1 cellular context compared by ENCODE assay signal in the genomic region with DNA sequence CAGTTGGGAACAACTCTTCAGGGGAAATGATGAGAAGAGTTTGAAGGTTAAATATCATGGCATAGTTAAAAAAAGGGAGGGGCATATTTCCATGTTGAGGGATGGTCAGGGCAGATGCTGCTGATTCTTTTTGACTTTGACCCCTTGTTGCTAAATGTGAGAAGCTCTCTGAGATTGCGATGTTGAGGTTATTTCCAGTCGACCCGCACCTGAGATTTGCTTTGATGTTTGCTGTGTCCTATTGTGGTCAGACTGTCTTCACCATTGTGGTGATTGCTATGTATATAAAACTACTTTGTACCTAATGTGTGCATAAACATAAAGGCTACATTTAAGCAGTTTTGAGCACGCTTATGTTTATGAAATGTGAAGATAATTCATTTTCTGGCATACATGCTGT.
A peak's percentile ranks its signal among the peaks of the same experiment; 100 is the strongest.
TF ChIP-seq lines count a peak whose summit lies in the region.

No MANE protein-coding gene starts in this region.

TF ChIP-seq in HepG2, 621 proteins besides CTCF, POLR2A, EP300 and RAD21 (continued from another document and continues in another):
- TF ChIP-seq HOXA9 (CRISPR knock-in tag; IDR thresholded peaks at IDR 0.05; ENCODE audit: borderline replicate concordance) (no peak), POGZ (CRISPR knock-in tag; IDR thresholded peaks at IDR 0.05) (0 out of 2 replicates have a peak, but pooled peaks have one; percentile 35), TBX3 (IDR thresholded peaks at IDR 0.05; ENCODE audit: borderline replicate concordance) (no peak; the same call in 1 of the 2 replicates), HNRNPUL1 (IDR thresholded peaks at IDR 0.05; ENCODE audit: low read depth, low read length) (no peak), MBNL3 (CRISPR knock-in tag; conservative IDR thresholded peaks at IDR 0.05) (no peak), FOXA3 (CRISPR knock-in tag; IDR thresholded peaks at IDR 0.05) (peak; percentile 60; the same call in 1 of the 2 replicates), GATAD2A (CRISPR knock-in tag; IDR thresholded peaks at IDR 0.05) (peak; percentile 77), ZBTB7A (CRISPR knock-in tag; IDR thresholded peaks at IDR 0.05) (no peak), KAT2B (IDR thresholded peaks at IDR 0.05; ENCODE audit: borderline replicate concordance, low read depth, low read length) (no peak), REXO4 (CRISPR knock-in tag; IDR thresholded peaks at IDR 0.05; ENCODE audit: borderline replicate concordance) (no peak), ZNF124 (CRISPR knock-in tag; IDR thresholded peaks at IDR 0.05) (no peak), KLF11 (CRISPR knock-in tag; IDR thresholded peaks at IDR 0.05) (no peak), ZNF816 (CRISPR knock-in tag; IDR thresholded peaks at IDR 0.05; ENCODE audit: borderline replicate concordance) (no peak), ZEB1 (IDR thresholded peaks at IDR 0.05; ENCODE audit: insufficient replicate concordance, low read depth) (no peak), HMG20A (CRISPR knock-in tag; IDR thresholded peaks at IDR 0.05; ENCODE audit: borderline replicate concordance) (peak; percentile 75; the same call in 1 of the 2 replicates), HDAC6 (IDR thresholded peaks at IDR 0.05; ENCODE audit: low read depth, low read length) (no peak), ZNF547 (CRISPR knock-in tag; IDR thresholded peaks at IDR 0.05) (no peak), TEAD3 (CRISPR knock-in tag; optimal IDR thresholded peaks at IDR 0.05; ENCODE audit: borderline replicate concordance) (peak; percentile 41), ZBTB21 (CRISPR knock-in tag; IDR thresholded peaks at IDR 0.05) (no peak), GABPB1 (CRISPR knock-in tag; IDR thresholded peaks at IDR 0.05) (no peak), HNRNPK (IDR thresholded peaks at IDR 0.05; ENCODE audit: low read depth, low read length, poor library complexity, severe bottlenecking) (no peak), FOXP1 (IDR thresholded peaks at IDR 0.05) (peak; percentile 38; the same call in 1 of the 2 replicates), FOXP1 (CRISPR knock-in tag; IDR thresholded peaks at IDR 0.05) (peak; percentile 62; the same call in 1 of the 2 replicates), ZNF619 (CRISPR knock-in tag; IDR thresholded peaks at IDR 0.05) (no peak), ZNF670 (CRISPR knock-in tag; IDR thresholded peaks at IDR 0.05; ENCODE audit: borderline replicate concordance) (0 out of 2 replicates have a peak, but pooled peaks have one; percentile 9), GPN1 (CRISPR knock-in tag; IDR thresholded peaks at IDR 0.05; ENCODE audit: borderline replicate concordance) (no peak), KDM1A (CRISPR knock-in tag; IDR thresholded peaks at IDR 0.05) (peak; percentile 60; the same call in 1 of the 2 replicates), SNRNP70 (IDR thresholded peaks at IDR 0.05; ENCODE audit: low read depth, low read length) (no peak), NR2F2 (IDR thresholded peaks at IDR 0.05; ENCODE audit: borderline replicate concordance, low read depth) (peak; percentile 59; the same call in 1 of the 2 replicates), HNF4G (IDR thresholded peaks at IDR 0.05; ENCODE audit: borderline replicate concordance, low read depth, low read length) (peak; percentile 69), HNF4G (CRISPR knock-in tag; IDR thresholded peaks at IDR 0.05; ENCODE audit: borderline replicate concordance, low read depth) (no peak), FOXA1 (IDR thresholded peaks at IDR 0.05) (no peak), FOXA1 (CRISPR knock-in tag; IDR thresholded peaks at IDR 0.05) (peak; percentile 26; the same call in 1 of the 2 replicates), ZNF713 (CRISPR knock-in tag; IDR thresholded peaks at IDR 0.05) (no peak), ZNF234 (CRISPR knock-in tag; conservative IDR thresholded peaks at IDR 0.05) (no peak), CREB1 (IDR thresholded peaks at IDR 0.05) (no peak), CREB1 (CRISPR knock-in tag; IDR thresholded peaks at IDR 0.05) (0 out of 2 replicates have a peak, but pooled peaks have one; percentile 28), ZIK1 (CRISPR knock-in tag; IDR thresholded peaks at IDR 0.05; ENCODE audit: borderline replicate concordance, low read depth) (no peak), ZMYM2 (CRISPR knock-in tag; IDR thresholded peaks at IDR 0.05) (no peak), MXD4 (CRISPR knock-in tag; IDR thresholded peaks at IDR 0.05) (no peak), BRCA1 (CRISPR knock-in tag; IDR thresholded peaks at IDR 0.05) (no peak), ZNF446 (CRISPR knock-in tag; IDR thresholded peaks at IDR 0.05) (no peak), NCOA2 (CRISPR knock-in tag; IDR thresholded peaks at IDR 0.05) (peak; percentile 66), ZNF274 (CRISPR knock-in tag; IDR thresholded peaks at IDR 0.05) (no peak), ZFP36L2 (CRISPR knock-in tag; IDR thresholded peaks at IDR 0.05) (no peak), SMC3 (IDR thresholded peaks at IDR 0.05; ENCODE audit: low read length) (no peak)
- TF ChIP-seq, protein P1, sequence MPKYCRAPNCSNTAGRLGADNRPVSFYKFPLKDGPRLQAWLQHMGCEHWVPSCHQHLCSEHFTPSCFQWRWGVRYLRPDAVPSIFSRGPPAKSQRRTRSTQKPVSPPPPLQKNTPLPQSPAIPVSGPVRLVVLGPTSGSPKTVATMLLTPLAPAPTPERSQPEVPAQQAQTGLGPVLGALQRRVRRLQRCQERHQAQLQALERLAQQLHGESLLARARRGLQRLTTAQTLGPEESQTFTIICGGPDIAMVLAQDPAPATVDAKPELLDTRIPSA (CRISPR knock-in tag; IDR thresholded peaks at IDR 0.05; ENCODE audit: borderline replicate concordance), result no peak
- TF ChIP-seq, protein P2, sequence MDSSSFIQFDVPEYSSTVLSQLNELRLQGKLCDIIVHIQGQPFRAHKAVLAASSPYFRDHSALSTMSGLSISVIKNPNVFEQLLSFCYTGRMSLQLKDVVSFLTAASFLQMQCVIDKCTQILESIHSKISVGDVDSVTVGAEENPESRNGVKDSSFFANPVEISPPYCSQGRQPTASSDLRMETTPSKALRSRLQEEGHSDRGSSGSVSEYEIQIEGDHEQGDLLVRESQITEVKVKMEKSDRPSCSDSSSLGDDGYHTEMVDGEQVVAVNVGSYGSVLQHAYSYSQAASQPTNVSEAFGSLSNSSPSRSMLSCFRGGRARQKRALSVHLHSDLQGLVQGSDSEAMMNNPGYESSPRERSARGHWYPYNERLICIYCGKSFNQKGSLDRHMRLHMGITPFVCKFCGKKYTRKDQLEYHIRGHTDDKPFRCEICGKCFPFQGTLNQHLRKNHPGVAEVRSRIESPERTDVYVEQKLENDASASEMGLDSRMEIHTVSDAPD (CRISPR knock-in tag; IDR thresholded peaks at IDR 0.05), result 0 out of 2 replicates have a peak, but pooled peaks have one; percentile 19
- TF ChIP-seq, protein P3, sequence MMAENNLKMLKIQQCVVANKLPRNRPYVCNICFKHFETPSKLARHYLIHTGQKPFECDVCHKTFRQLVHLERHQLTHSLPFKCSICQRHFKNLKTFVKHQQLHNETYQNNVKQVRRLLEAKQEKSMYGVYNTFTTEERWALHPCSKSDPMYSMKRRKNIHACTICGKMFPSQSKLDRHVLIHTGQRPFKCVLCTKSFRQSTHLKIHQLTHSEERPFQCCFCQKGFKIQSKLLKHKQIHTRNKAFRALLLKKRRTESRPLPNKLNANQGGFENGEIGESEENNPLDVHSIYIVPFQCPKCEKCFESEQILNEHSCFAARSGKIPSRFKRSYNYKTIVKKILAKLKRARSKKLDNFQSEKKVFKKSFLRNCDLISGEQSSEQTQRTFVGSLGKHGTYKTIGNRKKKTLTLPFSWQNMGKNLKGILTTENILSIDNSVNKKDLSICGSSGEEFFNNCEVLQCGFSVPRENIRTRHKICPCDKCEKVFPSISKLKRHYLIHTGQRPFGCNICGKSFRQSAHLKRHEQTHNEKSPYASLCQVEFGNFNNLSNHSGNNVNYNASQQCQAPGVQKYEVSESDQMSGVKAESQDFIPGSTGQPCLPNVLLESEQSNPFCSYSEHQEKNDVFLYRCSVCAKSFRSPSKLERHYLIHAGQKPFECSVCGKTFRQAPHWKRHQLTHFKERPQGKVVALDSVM (CRISPR knock-in tag; IDR thresholded peaks at IDR 0.05), result no peak
- TF ChIP-seq, protein P4, sequence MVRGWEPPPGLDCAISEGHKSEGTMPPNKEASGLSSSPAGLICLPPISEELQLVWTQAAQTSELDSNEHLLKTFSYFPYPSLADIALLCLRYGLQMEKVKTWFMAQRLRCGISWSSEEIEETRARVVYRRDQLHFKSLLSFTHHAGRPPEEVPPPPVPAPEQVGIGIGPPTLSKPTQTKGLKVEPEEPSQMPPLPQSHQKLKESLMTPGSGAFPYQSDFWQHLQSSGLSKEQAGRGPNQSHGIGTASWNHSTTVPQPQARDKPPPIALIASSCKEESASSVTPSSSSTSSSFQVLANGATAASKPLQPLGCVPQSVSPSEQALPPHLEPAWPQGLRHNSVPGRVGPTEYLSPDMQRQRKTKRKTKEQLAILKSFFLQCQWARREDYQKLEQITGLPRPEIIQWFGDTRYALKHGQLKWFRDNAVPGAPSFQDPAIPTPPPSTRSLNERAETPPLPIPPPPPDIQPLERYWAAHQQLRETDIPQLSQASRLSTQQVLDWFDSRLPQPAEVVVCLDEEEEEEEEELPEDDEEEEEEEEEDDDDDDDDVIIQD (CRISPR knock-in tag; IDR thresholded peaks at IDR 0.05; ENCODE audit: low read depth), result peak; percentile 20; the same call in 1 of the 2 replicates
- TF ChIP-seq, protein P5, sequence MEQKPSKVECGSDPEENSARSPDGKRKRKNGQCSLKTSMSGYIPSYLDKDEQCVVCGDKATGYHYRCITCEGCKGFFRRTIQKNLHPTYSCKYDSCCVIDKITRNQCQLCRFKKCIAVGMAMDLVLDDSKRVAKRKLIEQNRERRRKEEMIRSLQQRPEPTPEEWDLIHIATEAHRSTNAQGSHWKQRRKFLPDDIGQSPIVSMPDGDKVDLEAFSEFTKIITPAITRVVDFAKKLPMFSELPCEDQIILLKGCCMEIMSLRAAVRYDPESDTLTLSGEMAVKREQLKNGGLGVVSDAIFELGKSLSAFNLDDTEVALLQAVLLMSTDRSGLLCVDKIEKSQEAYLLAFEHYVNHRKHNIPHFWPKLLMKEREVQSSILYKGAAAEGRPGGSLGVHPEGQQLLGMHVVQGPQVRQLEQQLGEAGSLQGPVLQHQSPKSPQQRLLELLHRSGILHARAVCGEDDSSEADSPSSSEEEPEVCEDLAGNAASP (CRISPR knock-in tag; IDR thresholded peaks at IDR 0.05; ENCODE audit: borderline replicate concordance), result 0 out of 2 replicates have a peak, but pooled peaks have one; percentile 45
- TF ChIP-seq, protein P6, sequence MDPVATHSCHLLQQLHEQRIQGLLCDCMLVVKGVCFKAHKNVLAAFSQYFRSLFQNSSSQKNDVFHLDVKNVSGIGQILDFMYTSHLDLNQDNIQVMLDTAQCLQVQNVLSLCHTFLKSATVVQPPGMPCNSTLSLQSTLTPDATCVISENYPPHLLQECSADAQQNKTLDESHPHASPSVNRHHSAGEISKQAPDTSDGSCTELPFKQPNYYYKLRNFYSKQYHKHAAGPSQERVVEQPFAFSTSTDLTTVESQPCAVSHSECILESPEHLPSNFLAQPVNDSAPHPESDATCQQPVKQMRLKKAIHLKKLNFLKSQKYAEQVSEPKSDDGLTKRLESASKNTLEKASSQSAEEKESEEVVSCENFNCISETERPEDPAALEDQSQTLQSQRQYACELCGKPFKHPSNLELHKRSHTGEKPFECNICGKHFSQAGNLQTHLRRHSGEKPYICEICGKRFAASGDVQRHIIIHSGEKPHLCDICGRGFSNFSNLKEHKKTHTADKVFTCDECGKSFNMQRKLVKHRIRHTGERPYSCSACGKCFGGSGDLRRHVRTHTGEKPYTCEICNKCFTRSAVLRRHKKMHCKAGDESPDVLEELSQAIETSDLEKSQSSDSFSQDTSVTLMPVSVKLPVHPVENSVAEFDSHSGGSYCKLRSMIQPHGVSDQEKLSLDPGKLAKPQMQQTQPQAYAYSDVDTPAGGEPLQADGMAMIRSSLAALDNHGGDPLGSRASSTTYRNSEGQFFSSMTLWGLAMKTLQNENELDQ (CRISPR knock-in tag; IDR thresholded peaks at IDR 0.05; ENCODE audit: borderline replicate concordance), result no peak
- TF ChIP-seq, protein P7, sequence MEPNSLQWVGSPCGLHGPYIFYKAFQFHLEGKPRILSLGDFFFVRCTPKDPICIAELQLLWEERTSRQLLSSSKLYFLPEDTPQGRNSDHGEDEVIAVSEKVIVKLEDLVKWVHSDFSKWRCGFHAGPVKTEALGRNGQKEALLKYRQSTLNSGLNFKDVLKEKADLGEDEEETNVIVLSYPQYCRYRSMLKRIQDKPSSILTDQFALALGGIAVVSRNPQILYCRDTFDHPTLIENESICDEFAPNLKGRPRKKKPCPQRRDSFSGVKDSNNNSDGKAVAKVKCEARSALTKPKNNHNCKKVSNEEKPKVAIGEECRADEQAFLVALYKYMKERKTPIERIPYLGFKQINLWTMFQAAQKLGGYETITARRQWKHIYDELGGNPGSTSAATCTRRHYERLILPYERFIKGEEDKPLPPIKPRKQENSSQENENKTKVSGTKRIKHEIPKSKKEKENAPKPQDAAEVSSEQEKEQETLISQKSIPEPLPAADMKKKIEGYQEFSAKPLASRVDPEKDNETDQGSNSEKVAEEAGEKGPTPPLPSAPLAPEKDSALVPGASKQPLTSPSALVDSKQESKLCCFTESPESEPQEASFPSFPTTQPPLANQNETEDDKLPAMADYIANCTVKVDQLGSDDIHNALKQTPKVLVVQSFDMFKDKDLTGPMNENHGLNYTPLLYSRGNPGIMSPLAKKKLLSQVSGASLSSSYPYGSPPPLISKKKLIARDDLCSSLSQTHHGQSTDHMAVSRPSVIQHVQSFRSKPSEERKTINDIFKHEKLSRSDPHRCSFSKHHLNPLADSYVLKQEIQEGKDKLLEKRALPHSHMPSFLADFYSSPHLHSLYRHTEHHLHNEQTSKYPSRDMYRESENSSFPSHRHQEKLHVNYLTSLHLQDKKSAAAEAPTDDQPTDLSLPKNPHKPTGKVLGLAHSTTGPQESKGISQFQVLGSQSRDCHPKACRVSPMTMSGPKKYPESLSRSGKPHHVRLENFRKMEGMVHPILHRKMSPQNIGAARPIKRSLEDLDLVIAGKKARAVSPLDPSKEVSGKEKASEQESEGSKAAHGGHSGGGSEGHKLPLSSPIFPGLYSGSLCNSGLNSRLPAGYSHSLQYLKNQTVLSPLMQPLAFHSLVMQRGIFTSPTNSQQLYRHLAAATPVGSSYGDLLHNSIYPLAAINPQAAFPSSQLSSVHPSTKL (CRISPR knock-in tag; IDR thresholded peaks at IDR 0.05), result peak; percentile 90
- TF ChIP-seq, protein P8, sequence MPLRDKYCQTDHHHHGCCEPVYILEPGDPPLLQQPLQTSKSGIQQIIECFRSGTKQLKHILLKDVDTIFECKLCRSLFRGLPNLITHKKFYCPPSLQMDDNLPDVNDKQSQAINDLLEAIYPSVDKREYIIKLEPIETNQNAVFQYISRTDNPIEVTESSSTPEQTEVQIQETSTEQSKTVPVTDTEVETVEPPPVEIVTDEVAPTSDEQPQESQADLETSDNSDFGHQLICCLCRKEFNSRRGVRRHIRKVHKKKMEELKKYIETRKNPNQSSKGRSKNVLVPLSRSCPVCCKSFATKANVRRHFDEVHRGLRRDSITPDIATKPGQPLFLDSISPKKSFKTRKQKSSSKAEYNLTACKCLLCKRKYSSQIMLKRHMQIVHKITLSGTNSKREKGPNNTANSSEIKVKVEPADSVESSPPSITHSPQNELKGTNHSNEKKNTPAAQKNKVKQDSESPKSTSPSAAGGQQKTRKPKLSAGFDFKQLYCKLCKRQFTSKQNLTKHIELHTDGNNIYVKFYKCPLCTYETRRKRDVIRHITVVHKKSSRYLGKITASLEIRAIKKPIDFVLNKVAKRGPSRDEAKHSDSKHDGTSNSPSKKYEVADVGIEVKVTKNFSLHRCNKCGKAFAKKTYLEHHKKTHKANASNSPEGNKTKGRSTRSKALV (CRISPR knock-in tag; IDR thresholded peaks at IDR 0.05), result no peak
